In the genomic region with DNA sequence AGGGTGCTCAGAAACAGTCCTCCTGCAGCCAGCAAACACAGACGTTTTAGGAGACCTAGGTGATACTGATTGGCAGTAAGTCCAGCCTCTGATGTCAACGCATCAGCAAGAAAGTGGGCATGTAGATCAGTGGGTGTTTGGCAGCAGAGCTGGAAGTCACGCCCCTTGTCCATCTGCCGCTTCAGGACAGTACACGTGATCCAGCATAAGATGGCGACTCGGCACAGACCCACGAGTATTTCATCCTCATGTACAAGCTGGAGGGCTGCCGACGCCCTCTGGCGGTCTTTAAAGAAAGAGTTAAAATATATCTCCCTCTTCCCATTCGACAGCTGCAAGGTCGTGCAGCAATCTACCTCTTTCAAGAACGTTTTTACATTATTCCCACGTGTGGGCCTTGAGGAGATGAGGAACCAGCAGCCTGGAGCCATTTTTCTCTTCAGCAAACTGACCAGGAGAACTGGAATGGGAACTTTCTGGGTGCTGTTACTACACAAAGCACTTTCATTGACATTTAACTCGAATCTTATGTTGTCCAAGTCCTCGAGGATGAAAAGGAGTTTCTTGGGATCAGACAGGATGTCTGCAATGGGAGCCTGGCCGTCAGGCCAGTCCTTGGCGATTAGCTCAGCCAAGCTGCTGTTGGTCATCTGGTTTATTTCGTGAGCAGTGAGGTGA, we compare ENCODE assay signal across 9 cellular contexts. TPM values are rescaled to one million over a fixed set of nuclear protein-coding genes. Genes with fewer than 3 reads are reported as not detected.
A peak's percentile ranks its signal among the peaks of the same experiment; 100 is the strongest.
DNase-seq lines count a peak whose midpoint lies in the region; TF ChIP-seq lines count a peak whose summit lies in the region.
"Had no signal": no experiment of that assay in that cellular context is flagged by ENCODE, and none has a peak within 500 bp of the region (broad histone marks: within the 10 kb centered on the region; RNA-seq: fewer than 3 reads in every experiment).

No MANE protein-coding gene starts in this region.

- TF ChIP-seq POLR2A in testis (IDR thresholded peaks at IDR 0.05): no peak

- peaks cover 5% of the 10 kb centered on the region; the same call in 1 of the 2 replicates for H3K9me3 ChIP-seq in NT2/D1 (ENCODE audit: insufficient read depth, low read length)
- peaks cover 7% of the 10 kb centered on the region for H3K9me3 ChIP-seq in adipocyte (ENCODE audit: control insufficient read depth, low read length)
- H3K9me3 ChIP-seq in testis: no peaks in the 10 kb centered on the region

- no peaks in the 10 kb centered on the region for H3K27me3 ChIP-seq in NT2/D1 (ENCODE audit: insufficient read depth, insufficient read length)
- no peaks in the 10 kb centered on the region for H3K27me3 ChIP-seq in adipocyte (replicated peaks; ENCODE audit: control insufficient read depth, insufficient read depth, low read length)
- H3K27me3 ChIP-seq in testis: no peaks in the 10 kb centered on the region

- H3K4me1 ChIP-seq in NT2/D1 (ENCODE audit: insufficient read depth, insufficient read length) (no peaks in the 10 kb centered on the region), adipocyte (ENCODE audit: control insufficient read depth, insufficient read depth, low read length) (no peaks in the 10 kb centered on the region), testis (no peaks in the 10 kb centered on the region)

- intact Hi-C loops in testis (cut with DNase I; ENCODE audit: low total_unique reads): no loop called here

- H3K4me3 ChIP-seq in NT2/D1 (ENCODE audit: insufficient read length, low read depth) (no peak overlapping the region), adipocyte (ENCODE audit: low read length) (no peak overlapping the region), testis (no peak overlapping the region)

- TF ChIP-seq CTCF in testis (IDR thresholded peaks at IDR 0.05): peak; percentile 50 to 65 (median 56)

- no peaks in the 10 kb centered on the region for H3K36me3 ChIP-seq in NT2/D1 (ENCODE audit: insufficient read depth, insufficient read length, low read length)
- no peaks in the 10 kb centered on the region for H3K36me3 ChIP-seq in adipocyte (ENCODE audit: control insufficient read depth, insufficient read depth, low read length, severe bottlenecking)
- no peaks in the 10 kb centered on the region for H3K36me3 ChIP-seq in testis (ENCODE audit: low read depth, missing control alignments)

- no peak overlapping the region for H3K27ac ChIP-seq in testis

- DNase-seq in SIG-M5 treated with dmso at 0.1 percent for 504 hours (lab: John Stamatoyannopoulos, UW; ENCODE audit: unreplicated experiment) (peak; percentile 34), SIG-M5 (lab: John Stamatoyannopoulos, UW) (no peak), KG1 (lab: John Stamatoyannopoulos, UW) (peak; percentile 64), NT2/D1 (ENCODE audit: low read depth, low spot score) (peak; percentile 75), adipocyte (ENCODE audit: low read depth) (peak; percentile 8), left kidney (ENCODE audit: low read depth, low spot score) (peak; percentile 66), testis (peak; percentile 93), superior temporal gyrus (ENCODE audit: extremely low spot score) (no peak)

- H3K9ac ChIP-seq in NT2/D1 (ENCODE audit: insufficient read length, low read depth) (no peak overlapping the region), adipocyte (ENCODE audit: low read length) (no peak overlapping the region)

- WGBS in testis, 2 donors: 16 to 19% methylated on average over 20 of the region's 20 CpGs

RNA-seq across cellular contexts. Expression of gene NLRP11, which starts 22.3 kb away (rescaled TPM):
- total RNA-seq in testis: 1 to 10 TPM; 3.9 to 4.3 TPM
- 2.3 TPM for polyA plus RNA-seq in testis (ENCODE audit: insufficient read depth, low read depth, low replicate concordance)

RNA-seq across cellular contexts. Expression of gene NLRP4, which starts 26.8 kb away (rescaled TPM):
- 10 to 100 TPM; 15.4 to 17.2 TPM for total RNA-seq in testis
- polyA plus RNA-seq in testis (ENCODE audit: insufficient read depth, low read depth, low replicate concordance): 18.2 TPM
- polyA plus RNA-seq: adipose tissue had no signal

RNA-seq across cellular contexts. Expression of gene RFPL4AL1, which starts 40.6 kb away (rescaled TPM):
- total RNA-seq in testis: not detected
- polyA plus RNA-seq in testis (ENCODE audit: insufficient read depth, low read depth, low replicate concordance): not detected
- polyA plus RNA-seq: adipose tissue had no signal

RNA-seq across cellular contexts. Expression of gene RFPL4A, which starts 50.6 kb away (rescaled TPM):
- total RNA-seq in testis: 1 to 10 TPM in 1 of 2 donors, under 1 TPM in 1; 0.31 to 1.8 TPM
- polyA plus RNA-seq in testis (ENCODE audit: insufficient read depth, low read depth, low replicate concordance): 2.5 TPM
- polyA plus RNA-seq: adipose tissue had no signal

Comparison
In these comparisons a context has a peak if more than half of its experiments do, and no peak if none do; other contexts are left out.
1. DNase-seq: peak in SIG-M5 treated with dmso at 0.1 percent for 504 hours (single experiment), KG1 (single experiment), NT2/D1 (single experiment), adipocyte (single experiment), left kidney (single experiment) and testis (single experiment); none in SIG-M5 (single experiment) and superior temporal gyrus (single experiment).